1 cellular context compared by ENCODE assay signal in genomic region chr1:111739222-111739983, GRCh38.
TF ChIP-seq lines count a peak whose summit lies in the region.

Gene INKA2, minus strand, starts transcription at chr1:111739395. Its CDS starts 153 bp downstream, at chr1:111739242.

TF ChIP-seq in K562, 482 proteins besides CTCF, POLR2A, EP300 and RAD21 (continued from another document and continues in another):
- TF ChIP-seq MGA (IDR thresholded peaks at IDR 0.05): peak; percentile 100
- peak; percentile 64 for TF ChIP-seq RBBP5 (IDR thresholded peaks at IDR 0.05; ENCODE audit: borderline replicate concordance, insufficient read depth, low read length, poor library complexity, severe bottlenecking)
- TF ChIP-seq E2F4 (CRISPR knock-in tag; IDR thresholded peaks at IDR 0.05; ENCODE audit: low read depth): peak; percentile 81; the same call in 1 of the 2 replicates
- TF ChIP-seq SP1 (CRISPR knock-in tag; IDR thresholded peaks at IDR 0.05): peak; percentile 64
- no peak for TF ChIP-seq ELK3 (CRISPR knock-in tag; IDR thresholded peaks at IDR 0.05)
- TF ChIP-seq RERE (CRISPR knock-in tag; IDR thresholded peaks at IDR 0.05; ENCODE audit: borderline replicate concordance): peak; percentile 68; the same call in 1 of the 2 replicates
- TF ChIP-seq NR2C2 (CRISPR knock-in tag; IDR thresholded peaks at IDR 0.05): peak; percentile 59; the same call in 1 of the 2 replicates
- 0 out of 2 replicates have a peak, but pooled peaks have one; percentile 22 for TF ChIP-seq NR2C2 (tag; IDR thresholded peaks at IDR 0.05)
- 0 out of 2 replicates have a peak, but pooled peaks have one; percentile 37 for TF ChIP-seq ATF7 (IDR thresholded peaks at IDR 0.05)
- TF ChIP-seq CBX3 (IDR thresholded peaks at IDR 0.05; ENCODE audit: borderline replicate concordance in 1 of 2, low read length in 2 of 2): peak in 1 of 2 experiments; percentile 36; a peak in 1 of 3 replicates
- TF ChIP-seq PYGO2 (tag; IDR thresholded peaks at IDR 0.05): no peak
- no peak for TF ChIP-seq ZNF699 (CRISPR knock-in tag; IDR thresholded peaks at IDR 0.05; ENCODE audit: insufficient replicate concordance)
- TF ChIP-seq FOXA3 (CRISPR knock-in tag; conservative IDR thresholded peaks at IDR 0.05 in 1 of 2, IDR thresholded peaks at IDR 0.05 in 1 of 2): peak; percentile 79 to 83
- TF ChIP-seq E2F3 (CRISPR knock-in tag; IDR thresholded peaks at IDR 0.05): peak; percentile 68; the same call in 1 of the 2 replicates
- TF ChIP-seq MAFF (IDR thresholded peaks at IDR 0.05; ENCODE audit: low read length): no peak
- 0 out of 2 replicates have a peak, but pooled peaks have one; percentile 71 for TF ChIP-seq TARDBP (IDR thresholded peaks at IDR 0.05)
- 0 out of 2 replicates have a peak, but pooled peaks have one; percentile 60 for TF ChIP-seq GABPB2 (CRISPR knock-in tag; conservative IDR thresholded peaks at IDR 0.05)
- peak; percentile 59 for TF ChIP-seq VEZF1 (CRISPR knock-in tag; IDR thresholded peaks at IDR 0.05)
- TF ChIP-seq CTBP1 (IDR thresholded peaks at IDR 0.05; ENCODE audit: borderline replicate concordance): peak; percentile 69
- TF ChIP-seq MAZ (CRISPR knock-in tag; conservative IDR thresholded peaks at IDR 0.05 in 1 of 2, IDR thresholded peaks at IDR 0.05 in 1 of 2): peak in 1 of 2 experiments; percentile 59; a peak in 2 of 4 replicates
- peak in 1 of 2 experiments; percentile 41; a peak in 1 of 4 replicates for TF ChIP-seq RCOR1 (IDR thresholded peaks at IDR 0.05; ENCODE audit: borderline replicate concordance in 1 of 2, low read depth in 2 of 2, low read length in 2 of 2)
- peak; percentile 76 for TF ChIP-seq TFAP4 (CRISPR knock-in tag; IDR thresholded peaks at IDR 0.05; ENCODE audit: borderline replicate concordance)
- TF ChIP-seq USF1 (CRISPR knock-in tag; IDR thresholded peaks at IDR 0.05): peak; percentile 93
- no peak for TF ChIP-seq RUNX1 (IDR thresholded peaks at IDR 0.05; ENCODE audit: low read depth)
- 0 out of 2 replicates have a peak, but pooled peaks have one; percentile 75 for TF ChIP-seq ZNF282 (CRISPR knock-in tag; IDR thresholded peaks at IDR 0.05)
- TF ChIP-seq E2F5 (CRISPR knock-in tag; IDR thresholded peaks at IDR 0.05): peak; percentile 98
- peak; percentile 32; the same call in 1 of the 2 replicates for TF ChIP-seq NR1H2 (CRISPR knock-in tag; IDR thresholded peaks at IDR 0.05)
